In the genomic region with DNA sequence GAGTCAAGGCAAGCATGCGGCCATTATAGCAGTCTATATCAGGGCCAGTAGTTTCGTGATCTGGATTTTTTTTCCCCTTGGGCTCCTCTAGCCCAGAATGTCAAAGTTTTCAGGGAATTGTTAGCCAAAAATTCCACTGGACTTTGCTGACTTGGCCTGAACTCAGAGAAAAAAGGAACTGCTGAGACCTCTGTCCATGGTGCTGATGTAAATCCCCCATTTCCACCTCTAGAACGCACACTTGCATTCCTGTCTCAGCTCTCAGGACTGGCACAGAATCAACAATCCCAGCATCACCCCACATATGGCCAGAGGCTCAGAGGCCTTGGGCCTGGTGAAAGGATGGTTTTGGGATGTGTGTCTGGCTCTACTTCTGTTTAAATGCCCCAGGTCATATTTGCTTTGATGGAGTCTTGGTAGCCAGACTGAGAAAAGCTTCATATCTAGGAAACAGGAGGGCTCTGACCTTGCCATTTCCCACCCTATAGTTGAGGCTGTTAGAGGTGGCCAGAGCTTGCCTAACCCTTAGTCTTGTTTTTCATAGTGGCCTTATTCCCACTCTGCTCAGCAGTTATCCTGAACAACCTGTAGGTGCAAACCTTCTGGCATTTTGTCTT, we compare ENCODE assay signal across 9 cellular contexts. TPM values are rescaled to one million over a fixed set of nuclear protein-coding genes. Genes with fewer than 3 reads are reported as not detected.
DNase-seq lines count a peak whose midpoint lies in the region; ATAC-seq and TF ChIP-seq lines count a peak whose summit lies in the region.
"Had no signal": no experiment of that assay in that cellular context is flagged by ENCODE, and none has a peak within 500 bp of the region (broad histone marks: within the 10 kb centered on the region; RNA-seq: fewer than 3 reads in every experiment).

No MANE protein-coding gene starts in this region.

- 0 to 2% methylated on average over 3 of the region's 3 CpGs for WGBS in lung, 2 donors

- no peaks in the 10 kb centered on the region for H3K4me1 ChIP-seq in lung (ENCODE audit: control insufficient read depth in 2 of 2, insufficient read depth in 2 of 2, low read length in 2 of 2)

- no peaks in the 10 kb centered on the region for H3K27me3 ChIP-seq in lung (ENCODE audit: control insufficient read depth, insufficient read depth)

- no peaks in the 10 kb centered on the region for H3K9me3 Mint-ChIP-seq in activated naive CD8-positive, alpha-beta T cell treated with anti-CD3 and anti-CD28 coated beads, Interleukin-2, amount 50 U/mL, for 24 hours

- ATAC-seq in lung (ENCODE audit: insufficient read depth, low FRiP score): no peak
- ATAC-seq in activated naive CD8-positive, alpha-beta T cell treated with anti-CD3 and anti-CD28 coated beads, Interleukin-2, amount 50 U/mL, for 24 hours: no peak

- no peak overlapping the region for H3K4me3 Mint-ChIP-seq in activated naive CD8-positive, alpha-beta T cell treated with anti-CD3 and anti-CD28 coated beads, Interleukin-2, amount 50 U/mL, for 24 hours

- in situ Hi-C loops in G401 (cut with HindIII; ENCODE audit: low sequenced_read_pairs): no loop called here

- TF ChIP-seq CTCF in GM12872 (IDR thresholded peaks at IDR 0.05; ENCODE audit: insufficient read depth, low read depth, low read length) (peak; percentile 47; the same call in 2 of the 3 replicates), NB4 (IDR thresholded peaks at IDR 0.05; ENCODE audit: low read depth, low read length) (peak; percentile 26), lung (IDR thresholded peaks at IDR 0.05; ENCODE audit: control extremely low read depth, extremely low read depth) (no peak)

- H3K36me3 ChIP-seq in lung (ENCODE audit: control insufficient read depth in 2 of 2, insufficient read depth in 2 of 2, low read length in 2 of 2): no peaks in the 10 kb centered on the region
- H3K36me3 ChIP-seq: neutrophil had no signal

- no peak overlapping the region for H3K27ac Mint-ChIP-seq in activated naive CD8-positive, alpha-beta T cell treated with anti-CD3 and anti-CD28 coated beads, Interleukin-2, amount 50 U/mL, for 24 hours

- H3K27me3 Mint-ChIP-seq in activated naive CD8-positive, alpha-beta T cell treated with anti-CD3 and anti-CD28 coated beads, Interleukin-2, amount 50 U/mL, for 24 hours: peaks cover 18% of the 10 kb centered on the region

- no peaks in the 10 kb centered on the region for H3K36me3 Mint-ChIP-seq in activated naive CD8-positive, alpha-beta T cell treated with anti-CD3 and anti-CD28 coated beads, Interleukin-2, amount 50 U/mL, for 24 hours (ENCODE audit: low read depth)

- H3K27ac ChIP-seq in lung (ENCODE audit: low read depth in 1 of 2, low read length in 1 of 2): no peak overlapping the region
- H3K27ac ChIP-seq: neutrophil had no signal

- TF ChIP-seq POLR2A in NB4 (IDR thresholded peaks at IDR 0.05; ENCODE audit: extremely low read depth, insufficient read length): no peak

- DNase-seq in NB4 (ENCODE audit: low read depth) (peak; percentile 56), cerebellar cortex (ENCODE audit: low spot score) (peak; percentile 27), lung (ENCODE audit: low spot score) (peak; percentile 48), SHP77 treated with DMSO at 0.1 percent for 48 hours (lab: John Stamatoyannopoulos, UW) (no peak), G401 (ENCODE audit: low spot score) (no peak)
- DNase-seq in activated CD4-positive, CD25-positive, alpha-beta regulatory T cell (lab: John Stamatoyannopoulos, UW): no peak
- no peak for DNase-seq in activated naive CD8-positive, alpha-beta T cell treated with anti-CD3 and anti-CD28 coated beads, Interleukin-2, amount 50 U/mL, for 24 hours

- no peak overlapping the region for H3K4me3 ChIP-seq in NB4 (ENCODE audit: low read depth, low read length)
- no peak overlapping the region for H3K4me3 ChIP-seq in lung

- H3K9me3 ChIP-seq in lung (ENCODE audit: control insufficient read depth in 2 of 2, insufficient read depth in 1 of 2, low read length in 1 of 2): no peaks in the 10 kb centered on the region
- H3K9me3 ChIP-seq: neutrophil had no signal

- H3K4me1 Mint-ChIP-seq in activated naive CD8-positive, alpha-beta T cell treated with anti-CD3 and anti-CD28 coated beads, Interleukin-2, amount 50 U/mL, for 24 hours: no peaks in the 10 kb centered on the region

RNA-seq across cellular contexts. Expression of a gene that starts 16.9 kb away (rescaled TPM):
- 100 to 1,000 TPM in 1 of 2 donors, 10 to 100 TPM in 1; 97.7 to 132 TPM for total RNA-seq in lung
- polyA plus RNA-seq in lung: 10 to 100 TPM; 20.8 to 49.0 TPM
- total RNA-seq in G401 (2014; rRNA removed; shearing (Covaris generic)): 18.0 and 28.8 TPM in 2 replicates

Comparison
In these comparisons a context has a peak if more than half of its experiments do, and no peak if none do; other contexts are left out.
1. DNase-seq: peak in NB4 (single experiment), cerebellar cortex (single experiment) and lung (single experiment); none in SHP77 treated with DMSO at 0.1 percent for 48 hours (single experiment), activated CD4-positive, CD25-positive, alpha-beta regulatory T cell (0 of 4), G401 (single experiment) and activated naive CD8-positive, alpha-beta T cell treated with anti-CD3 and anti-CD28 coated beads, Interleukin-2, amount 50 U/mL, for 24 hours (single experiment).